In the genomic region with DNA sequence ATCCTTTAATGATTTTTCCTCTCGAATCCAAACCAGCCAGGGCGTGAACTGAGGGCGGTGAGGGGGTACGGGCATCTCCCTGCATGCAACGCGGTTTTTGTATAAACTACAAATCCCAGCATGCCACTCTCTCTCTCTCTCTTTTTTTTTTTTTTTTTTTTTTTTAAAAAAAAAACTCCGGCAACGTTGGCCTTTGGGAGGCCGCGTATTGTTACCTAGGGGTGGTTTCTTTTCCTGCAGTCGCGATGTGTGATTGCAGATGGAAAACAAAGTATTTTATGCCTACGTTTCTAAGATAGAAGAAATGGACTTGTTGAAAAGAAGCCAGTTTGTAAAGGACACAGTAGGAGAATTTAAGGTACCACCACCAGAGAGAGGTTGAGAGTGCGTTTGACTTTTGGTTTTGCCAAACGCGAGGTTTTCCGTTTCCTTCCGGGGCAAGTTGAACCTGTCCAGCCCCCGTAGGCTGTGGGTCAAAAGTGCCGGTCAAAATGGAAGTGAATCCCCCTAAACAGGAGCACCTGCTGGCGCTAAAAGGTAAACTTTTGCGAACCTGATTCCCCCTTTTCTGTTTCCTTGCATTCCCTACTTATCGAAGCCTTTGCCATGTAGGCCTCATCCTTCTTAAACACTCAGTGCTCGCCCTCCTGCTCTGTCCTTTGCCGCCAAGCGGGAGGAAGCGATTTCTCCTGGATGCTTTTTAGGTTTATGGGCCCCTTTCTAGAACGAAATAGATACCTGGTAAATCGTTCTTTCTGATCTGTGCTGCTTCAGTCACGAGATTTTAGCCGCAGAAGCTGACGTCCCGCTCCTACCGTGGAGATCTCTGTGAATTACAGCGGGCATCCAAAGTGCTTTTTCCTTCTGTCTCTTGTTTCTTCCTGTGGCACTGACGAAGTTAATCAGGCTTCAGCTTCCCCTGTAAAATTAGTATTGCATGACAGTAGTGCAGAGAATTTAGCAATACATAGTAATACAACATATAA, we compare ENCODE assay signal across 8 cellular contexts. TPM values are rescaled to one million over a fixed set of nuclear protein-coding genes. Genes with fewer than 3 reads are reported as not detected.
DNase-seq lines count a peak whose midpoint lies in the region; ATAC-seq and TF ChIP-seq lines count a peak whose summit lies in the region.

TSS of gene SHLD3 (plus strand) at position 458 of the 986 bp plus-strand sequence. CDS start 4,561 bp downstream, outside the sequence.
A gene with protein sequence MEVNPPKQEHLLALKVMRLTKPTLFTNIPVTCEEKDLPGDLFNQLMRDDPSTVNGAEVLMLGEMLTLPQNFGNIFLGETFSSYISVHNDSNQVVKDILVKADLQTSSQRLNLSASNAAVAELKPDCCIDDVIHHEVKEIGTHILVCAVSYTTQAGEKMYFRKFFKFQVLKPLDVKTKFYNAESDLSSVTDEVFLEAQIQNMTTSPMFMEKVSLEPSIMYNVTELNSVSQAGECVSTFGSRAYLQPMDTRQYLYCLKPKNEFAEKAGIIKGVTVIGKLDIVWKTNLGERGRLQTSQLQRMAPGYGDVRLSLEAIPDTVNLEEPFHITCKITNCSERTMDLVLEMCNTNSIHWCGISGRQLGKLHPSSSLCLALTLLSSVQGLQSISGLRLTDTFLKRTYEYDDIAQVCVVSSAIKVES (plus strand): TSS at position 458 of the 986 bp plus-strand sequence. CDS start 34 bp downstream, at position 492.

- H3K36me3 Mint-ChIP-seq in CD14-positive monocyte = peaks cover 8 to 18% of the 10 kb centered on the region in 2 donors

- DNase-seq in CD14-positive monocyte (ENCODE audit: low spot score) (peak; percentile 80), NCI-H748 (lab: John Stamatoyannopoulos, UW; ENCODE audit: unreplicated experiment) (peak; percentile 94), ecto neural progenitor cell (ENCODE audit: low spot score) (peak; percentile 84), lower leg skin (ENCODE audit: low spot score in 2 of 2) (peak; percentile 85 to 96)
- DNase-seq in activated CD4-positive, alpha-beta T cell treated with anti-CD3 and anti-CD28 coated beads, Interleukin-2, amount 50 U/mL, for 4 hours = peak; percentile 74 to 75
- peak; percentile 60 to 79 for DNase-seq in stimulated activated CD4-positive, alpha-beta T cell treated with anti-CD3 and anti-CD28 coated beads, Interleukin-4, amount 100 ng/mL, for 4 hours

- 0% methylated on average over 36 of the region's 36 CpGs for WGBS in lower leg skin, 2 donors

- ATAC-seq in GM19372 (IDR thresholded peaks at IDR 0.05; ENCODE audit: low read depth, unreplicated experiment) = peak; percentile 66
- ATAC-seq in HG03558 (IDR thresholded peaks at IDR 0.05; ENCODE audit: extremely low read depth, unreplicated experiment) = peak; percentile 34

- H3K4me3 ChIP-seq in lower leg skin (ENCODE audit: low read depth, poor library complexity, severe bottlenecking) = peak within 1 kb of the TSS; percentile 95

- H3K27me3 Mint-ChIP-seq in CD14-positive monocyte (ENCODE audit: low read depth in 3 of 3) = no peaks in the 10 kb centered on the region

- H3K4me3 Mint-ChIP-seq in CD14-positive monocyte = peak within 1 kb of the TSS; percentile 90 to 99

- no peak for TF ChIP-seq POLR2A in lower leg skin (IDR thresholded peaks at IDR 0.05)

- no peak for TF ChIP-seq CTCF in CD14-positive monocyte (IDR thresholded peaks at IDR 0.05)
- TF ChIP-seq CTCF in lower leg skin (IDR thresholded peaks at IDR 0.05) = no peak

- peaks cover 29% of the 10 kb centered on the region for H3K4me1 Mint-ChIP-seq in CD14-positive monocyte

- peaks cover 0 to 2% (median 0%) of the 10 kb centered on the region in 7 donors for H3K9me3 Mint-ChIP-seq in CD14-positive monocyte

- intact Hi-C loops in CD14-positive monocyte (cut with micrococcal nuclease) (loop anchor here (2.0 to 10.0 kb wide), 5 partner anchors 62 to 520 kb away; partner anchors contain the start of genes CENPK (in 2 of the 2), NLN (in 2 of the 2), PPWD1 (in 2 of the 2) and SGTB (in 2 of the 2)), lower leg skin (cut with DNase I; ENCODE audit: low total_unique reads) (no loop called here)

- peak within 1 kb of the TSS; percentile 94 to 98 (median 97) for H3K27ac Mint-ChIP-seq in CD14-positive monocyte

RNA-seq across cellular contexts. Expression of gene SHLD3, which starts in this region (rescaled TPM):
- 1 to 10 TPM; 2.6 to 4.9 TPM for polyA plus RNA-seq in CD14-positive monocyte
- 1 to 10 TPM; 2.0 to 4.4 (median 2.6) TPM for total RNA-seq in lower leg skin

RNA-seq across cellular contexts. Expression of the second gene that starts in this region (rescaled TPM):
- 10 to 100 TPM; 14.9 to 17.3 TPM for polyA plus RNA-seq in CD14-positive monocyte
- 10 to 100 TPM; 11.4 to 18.1 (median 14.2) TPM for total RNA-seq in lower leg skin

Comparison
In these comparisons a context has a peak if more than half of its experiments do, and no peak if none do; other contexts are left out.
1. Peak in every context shown above with its lines: DNase-seq, ATAC-seq and H3K4me3 ChIP-seq.